8 cellular contexts compared by ENCODE assay signal in genomic region chr12:104958009-104958945, GRCh38. TPM values are rescaled to one million over a fixed set of nuclear protein-coding genes. Genes with fewer than 3 reads are reported as not detected.
DNase-seq lines count a peak whose midpoint lies in the region; ATAC-seq, FAIRE-seq and TF ChIP-seq lines count a peak whose summit lies in the region.

Gene SLC41A2, minus strand, starts transcription at chr12:104958290. Its CDS starts 29,763 bp downstream, at chr12:104928527.

- intact Hi-C loops in spleen (cut with DNase I; ENCODE audit: low total_unique reads): no loop called here

- H3K9me3 Mint-ChIP-seq in immature natural killer cell: no peaks in the 10 kb centered on the region

- H3K36me3 Mint-ChIP-seq in immature natural killer cell: no peaks in the 10 kb centered on the region

- no peaks in the 10 kb centered on the region for H3K27me3 ChIP-seq in WERI-Rb-1 (ENCODE audit: insufficient read depth, low read depth, severe bottlenecking)
- H3K27me3 ChIP-seq in bronchial epithelial cell (ENCODE audit: control insufficient read depth, insufficient read depth, low read length): no peaks in the 10 kb centered on the region
- H3K27me3 ChIP-seq in spleen (replicated peaks in 1 of 7): peaks cover 0 to 9% (median 0%) of the 10 kb centered on the region in 7 donors

- H3K27ac ChIP-seq in WERI-Rb-1: peak within 1 kb of the TSS; percentile 57
- peak within 1 kb of the TSS in 6 of 8 donors; percentile 62 to 89 (median 76) for H3K27ac ChIP-seq in spleen

- no peak for FAIRE-seq in bronchial epithelial cell (lab: Jason Lieb, UNC)

- TF ChIP-seq CTCF in WERI-Rb-1 (IDR thresholded peaks at IDR 0.05; ENCODE audit: low read depth, low read length) (no peak), bronchial epithelial cell (IDR thresholded peaks at IDR 0.05; ENCODE audit: insufficient read depth, low read length, severe bottlenecking) (peak; percentile 39), spleen (IDR thresholded peaks at IDR 0.05 in 8 of 11, conservative IDR thresholded peaks at IDR 0.05 in 3 of 11) (peak in 10 of 11 experiments; percentile 3 to 56 (median 28))

- H3K4me3 ChIP-seq in WERI-Rb-1 (ENCODE audit: low read depth, low read length) (peak within 1 kb of the TSS; percentile 85), bronchial epithelial cell (ENCODE audit: low read depth, low read length) (peak within 1 kb of the TSS; percentile 60), spleen (peak within 1 kb of the TSS; percentile 63 to 96 (median 74))

- DNase-seq in SIG-M5 treated with dmso at 0.1 percent for 504 hours (lab: John Stamatoyannopoulos, UW; ENCODE audit: unreplicated experiment): peak; percentile 52
- no peak for DNase-seq in SIG-M5 (lab: John Stamatoyannopoulos, UW)
- peak; percentile 59 for DNase-seq in NCI-H146 treated with DMSO at 0.1 percent for 48 hours (lab: John Stamatoyannopoulos, UW; ENCODE audit: unreplicated experiment)
- DNase-seq in WERI-Rb-1: peak; percentile 66
- DNase-seq in bronchial epithelial cell (ENCODE audit: low read depth): peak; percentile 71
- peak; percentile 79 to 81 (median 80) for DNase-seq in immature natural killer cell
- DNase-seq in spleen: peak; percentile 94

- H3K4me1 Mint-ChIP-seq in immature natural killer cell: peaks cover 17 to 23% of the 10 kb centered on the region in 2 donors

- 0 to 1% (median 1%) methylated on average over 29 to 87 of the region's 87 CpGs for WGBS in spleen, 5 donors

- TF ChIP-seq POLR2A in spleen (IDR thresholded peaks at IDR 0.05): no peak

- peaks cover 5 to 24% (median 13%) of the 10 kb centered on the region in 3 donors for H3K27me3 Mint-ChIP-seq in immature natural killer cell (ENCODE audit: low read depth in 3 of 3)

- no peaks in the 10 kb centered on the region for H3K9me3 ChIP-seq in WERI-Rb-1 (ENCODE audit: severe bottlenecking)
- H3K9me3 ChIP-seq in spleen: no peaks in the 10 kb centered on the region

- ATAC-seq in HG02870 (IDR thresholded peaks at IDR 0.05; ENCODE audit: unreplicated experiment): peak; percentile 64

- peaks cover 10 to 33% (median 15%) of the 10 kb centered on the region in 6 donors for H3K4me1 ChIP-seq in spleen

- peak within 1 kb of the TSS; percentile 29 to 93 (median 88) for H3K27ac Mint-ChIP-seq in immature natural killer cell

- H3K36me3 ChIP-seq in WERI-Rb-1 (no peaks in the 10 kb centered on the region), bronchial epithelial cell (ENCODE audit: control insufficient read depth, insufficient read depth, low read length) (no peaks in the 10 kb centered on the region), spleen (no peaks in the 10 kb centered on the region)

- peak within 1 kb of the TSS; percentile 89 to 96 (median 93) for H3K4me3 Mint-ChIP-seq in immature natural killer cell

RNA-seq across cellular contexts. Expression of gene SLC41A2, which starts in this region (rescaled TPM):
- total RNA-seq in bronchial epithelial cell (1.5 and 2.4 TPM in 2 replicates), spleen (10 to 100 TPM in 6 of 7 donors, 1 to 10 TPM in 1; 6.8 to 21.1 (median 13.6) TPM)
- polyA plus RNA-seq in immature natural killer cell (1 to 10 TPM in 1 of 3 donors, under 1 TPM in 2; 0.37 to 3.3 (median 0.93) TPM), spleen (1 to 10 TPM; 1.1 to 1.9 (median 1.5) TPM)
